Comparison of ENCODE assay signal across 25 cellular contexts in genomic region chr12:19065871-19066270, GRCh38.
A peak's percentile ranks its signal among the peaks of the same experiment; 100 is the strongest.
DNase-seq lines count a peak whose midpoint lies in the region; ATAC-seq and TF ChIP-seq lines count a peak whose summit lies in the region.
"Had no signal": no experiment of that assay in that cellular context is flagged by ENCODE, and none has a peak within 500 bp of the region (broad histone marks: within the 10 kb centered on the region; RNA-seq: fewer than 3 reads in every experiment).

No MANE protein-coding gene starts in this region.

- no peak overlapping the region for H2BK15ac ChIP-seq in neuronal stem cell (ENCODE audit: low read length)

- no peak overlapping the region for H4K91ac ChIP-seq in neuronal stem cell (ENCODE audit: low read depth, low read length, poor library complexity)

- H2AFZ ChIP-seq in neuronal stem cell (ENCODE audit: low read length): peak overlapping the region; percentile 27

- H3K27me3 ChIP-seq in body of pancreas: no peaks in the 10 kb centered on the region
- H3K27me3 ChIP-seq in right lobe of liver: no peaks in the 10 kb centered on the region
- no peaks in the 10 kb centered on the region for H3K27me3 ChIP-seq in neuronal stem cell (ENCODE audit: control insufficient read depth in 3 of 3, insufficient read depth in 3 of 3, low read depth in 1 of 3, low read length in 3 of 3)
- no peaks in the 10 kb centered on the region for H3K27me3 ChIP-seq in uterus
- H3K27me3 ChIP-seq in naive thymus-derived CD4-positive, alpha-beta T cell (ENCODE audit: control insufficient read depth in 2 of 2, insufficient read depth in 2 of 2, low read length in 2 of 2): no peaks in the 10 kb centered on the region
- H3K27me3 ChIP-seq: BLaER1 had no signal

- WGBS in body of pancreas, 2 donors: 32 to 52% methylated on average over 1 of the region's 1 CpG
- WGBS in right lobe of liver (ENCODE audit: insufficient coverage, low coverage, low lambda C conversion rate, missing lambda C conversion rate): 22% methylated on average over 1 of the region's 1 CpG
- WGBS in neuronal stem cell (ENCODE audit: extremely low coverage in 2 of 2, insufficient read length in 2 of 2, insufficient replicate concordance in 1 of 2), 2 donors: no CpG with 5 or more reads among the region's 1 CpG

- H3K4me3 Mint-ChIP-seq in Calu3 (ENCODE audit: low read depth, unreplicated experiment): peak overlapping the region; percentile 60
- no peak overlapping the region for H3K4me3 Mint-ChIP-seq in naive thymus-derived CD4-positive, alpha-beta T cell
- H3K4me3 Mint-ChIP-seq: CD4-positive, CD25-positive, alpha-beta regulatory T cell; IgD-negative memory B cell had no signal

- H3K27ac Mint-ChIP-seq in Calu3 (ENCODE audit: unreplicated experiment): peak overlapping the region; percentile 93
- no peak overlapping the region for H3K27ac Mint-ChIP-seq in naive thymus-derived CD4-positive, alpha-beta T cell
- H3K27ac Mint-ChIP-seq: CD4-positive, CD25-positive, alpha-beta regulatory T cell; IgD-negative memory B cell had no signal

- H4K8ac ChIP-seq in neuronal stem cell (ENCODE audit: low read depth, low read length): no peak overlapping the region

- ATAC-seq in body of pancreas: peak; percentile 36
- peak in 3 of 4 donors; percentile 9 to 28 (median 11) for ATAC-seq in right lobe of liver
- no peak for ATAC-seq in naive thymus-derived CD4-positive, alpha-beta T cell
- ATAC-seq: Panc1 had no signal

- no peak overlapping the region for H2AK5ac ChIP-seq in neuronal stem cell (ENCODE audit: low read depth, low read length)

- TF ChIP-seq POLR2A in body of pancreas (IDR thresholded peaks at IDR 0.05): no peak
- TF ChIP-seq POLR2A in right lobe of liver (IDR thresholded peaks at IDR 0.05): no peak
- TF ChIP-seq POLR2A in uterus (IDR thresholded peaks at IDR 0.05): no peak

- BruUV-seq in Calu3 (replicated peaks; lab: Mats Ljungman, UMichigan): no TSS peak

- POLR2A ChIA-PET in naive thymus-derived CD4-positive, alpha-beta T cell (lab: Charles Lee): no interaction called here

- peaks cover 36% of the 10 kb centered on the region for H3K4me1 Mint-ChIP-seq in Calu3 (ENCODE audit: low read depth, unreplicated experiment)
- no peaks in the 10 kb centered on the region for H3K4me1 Mint-ChIP-seq in naive thymus-derived CD4-positive, alpha-beta T cell
- H3K4me1 Mint-ChIP-seq: CD4-positive, CD25-positive, alpha-beta regulatory T cell; IgD-negative memory B cell had no signal

- DNase-seq in Calu3: no peak
- DNase-seq in body of pancreas: no peak
- no peak for DNase-seq in right lobe of liver
- DNase-seq in neuronal stem cell (ENCODE audit: low spot score): no peak
- no peak for DNase-seq in uterus
- no peak for DNase-seq in naive thymus-derived CD4-positive, alpha-beta T cell
- DNase-seq in NCI-H1417 (lab: John Stamatoyannopoulos, UW): no peak
- DNase-seq: CD4-positive, CD25-positive, alpha-beta regulatory T cell; DMS53; HCEC 1CT; NCI-H1048; NCI-H1417 treated with DMSO at 0.1 percent for 48 hours; NCI-H1694 treated with DMSO at 0.1 percent for 48 hours; NCI-H2081; NCI-H2171 treated with DMSO at 0.1 percent for 48 hours; NCI-H446; NCI-H524 treated with DMSO at 0.1 percent for 48 hours; NCI-H774; NK-92 treated with Interleukin-12 subunit alpha and Interleukin-12 subunit beta, amount 100 ng/mL, for 24 hours; SHP77 had no signal

- no peaks in the 10 kb centered on the region for H3K79me1 ChIP-seq in neuronal stem cell (ENCODE audit: low read depth, low read length)

- H3K36me3 ChIP-seq in body of pancreas (replicated peaks in 1 of 2; ENCODE audit: insufficient read depth in 1 of 2, low read depth in 2 of 2): no peaks in the 10 kb centered on the region
- H3K36me3 ChIP-seq in right lobe of liver: no peaks in the 10 kb centered on the region
- no peaks in the 10 kb centered on the region for H3K36me3 ChIP-seq in neuronal stem cell (replicated peaks in 1 of 2; ENCODE audit: control insufficient read depth in 2 of 2, insufficient read depth in 2 of 2, low read length in 2 of 2)
- no peaks in the 10 kb centered on the region for H3K36me3 ChIP-seq in uterus
- no peaks in the 10 kb centered on the region for H3K36me3 ChIP-seq in naive thymus-derived CD4-positive, alpha-beta T cell (ENCODE audit: control insufficient read depth in 2 of 3, insufficient read depth in 3 of 3, low read length in 3 of 3)
- H3K36me3 ChIP-seq: BLaER1 had no signal

- no peak overlapping the region for H3K9ac ChIP-seq in neuronal stem cell (ENCODE audit: low read depth, low read length, poor library complexity)
- H3K9ac ChIP-seq: BLaER1, KMS-11 had no signal

- H3K9me3 Mint-ChIP-seq in Calu3 (ENCODE audit: low read depth, unreplicated experiment): no peaks in the 10 kb centered on the region
- H3K9me3 Mint-ChIP-seq in naive thymus-derived CD4-positive, alpha-beta T cell: peaks cover 0 to 4% (median 0%) of the 10 kb centered on the region in 11 donors

- H3K27ac ChIP-seq in body of pancreas (peak overlapping the region in 2 of 4 donors; percentile 28 to 58), right lobe of liver (peak overlapping the region in 2 of 3 donors; percentile 59 to 69), neuronal stem cell (replicated peaks; ENCODE audit: low read length) (peak overlapping the region; percentile 74), uterus (no peak overlapping the region)
- H3K27ac ChIP-seq in naive thymus-derived CD4-positive, alpha-beta T cell (ENCODE audit: low read depth, low read length): no peak overlapping the region
- H3K27ac ChIP-seq: BLaER1, KMS-11, RWPE1 had no signal

- H2BK5ac ChIP-seq in neuronal stem cell (ENCODE audit: low read length): no peak overlapping the region

- H3K4me1 ChIP-seq in body of pancreas (peaks cover 36% of the 10 kb centered on the region), right lobe of liver (peaks cover 0 to 26% (median 8%) of the 10 kb centered on the region in 4 donors), neuronal stem cell (ENCODE audit: control insufficient read depth in 2 of 2, insufficient read depth in 1 of 2, low read depth in 1 of 2, low read length in 2 of 2) (peaks cover 4 to 7% of the 10 kb centered on the region in 2 donors), uterus (no peaks in the 10 kb centered on the region)
- no peaks in the 10 kb centered on the region for H3K4me1 ChIP-seq in naive thymus-derived CD4-positive, alpha-beta T cell (ENCODE audit: control insufficient read depth in 2 of 2, insufficient read depth in 2 of 2, low read length in 2 of 2)
- H3K4me1 ChIP-seq: BLaER1 had no signal

- H3K36me3 Mint-ChIP-seq in Calu3 (ENCODE audit: insufficient read depth, unreplicated experiment): no peaks in the 10 kb centered on the region
- no peaks in the 10 kb centered on the region for H3K36me3 Mint-ChIP-seq in naive thymus-derived CD4-positive, alpha-beta T cell
- H3K36me3 Mint-ChIP-seq: CD4-positive, CD25-positive, alpha-beta regulatory T cell had no signal

- no peak overlapping the region for H2BK120ac ChIP-seq in neuronal stem cell (ENCODE audit: low read depth, low read length)

- H3K9me3 ChIP-seq in body of pancreas: no peaks in the 10 kb centered on the region
- peaks cover 0 to 3% (median 0%) of the 10 kb centered on the region in 4 donors for H3K9me3 ChIP-seq in right lobe of liver
- H3K9me3 ChIP-seq in neuronal stem cell (replicated peaks in 1 of 2; ENCODE audit: control insufficient read depth in 2 of 2, insufficient read depth in 1 of 2, low read depth in 1 of 2, low read length in 2 of 2): peaks cover 0 to 3% of the 10 kb centered on the region in 2 donors
- H3K9me3 ChIP-seq in uterus: no peaks in the 10 kb centered on the region
- no peaks in the 10 kb centered on the region for H3K9me3 ChIP-seq in naive thymus-derived CD4-positive, alpha-beta T cell (ENCODE audit: control insufficient read depth in 2 of 3, low read length in 3 of 3)
- H3K9me3 ChIP-seq: BLaER1 had no signal

- H3K27me3 Mint-ChIP-seq in Calu3 (ENCODE audit: unreplicated experiment): no peaks in the 10 kb centered on the region
- H3K27me3 Mint-ChIP-seq in naive thymus-derived CD4-positive, alpha-beta T cell: peaks cover 0 to 8% (median 0%) of the 10 kb centered on the region in 5 donors
- H3K27me3 Mint-ChIP-seq: CD4-positive, CD25-positive, alpha-beta regulatory T cell had no signal

- no peak overlapping the region for H3K14ac ChIP-seq in neuronal stem cell (ENCODE audit: low read length)

- no peak for TF ChIP-seq CTCF in Calu3 (IDR thresholded peaks at IDR 0.05; ENCODE audit: unreplicated experiment)
- no peak for TF ChIP-seq CTCF in body of pancreas (IDR thresholded peaks at IDR 0.05)
- TF ChIP-seq CTCF in right lobe of liver (IDR thresholded peaks at IDR 0.05): no peak
- TF ChIP-seq CTCF in uterus (IDR thresholded peaks at IDR 0.05): no peak

- no peak overlapping the region for H3K4me2 ChIP-seq in neuronal stem cell (ENCODE audit: insufficient read depth, low read length, poor library complexity, severe bottlenecking)
- H3K4me2 ChIP-seq: BLaER1, KMS-11 had no signal

- intact Hi-C loops in Calu3 (cut with micrococcal nuclease; ENCODE audit: unreplicated experiment) (loop anchor here (1.0 to 5.0 kb wide), 4 partner anchors 31 to 204 kb away; no protein-coding TSS in a partner anchor), body of pancreas (cut with DNase I) (no loop called here), right lobe of liver (cut with DNase I) (no loop called here), uterus (cut with DNase I; ENCODE audit: low total_unique reads) (no loop called here)
- intact Hi-C loops in naive thymus-derived CD4-positive, alpha-beta T cell (cut with micrococcal nuclease): no loop called here

- no peak overlapping the region for H3K4ac ChIP-seq in neuronal stem cell (ENCODE audit: low read length)

- H3K23ac ChIP-seq in neuronal stem cell (ENCODE audit: low read depth, low read length, poor library complexity): no peak overlapping the region

- no peak overlapping the region for H2BK12ac ChIP-seq in neuronal stem cell (ENCODE audit: low read length)

- CTCF ChIA-PET in Calu3 (lab: Charles Lee): interaction anchor here (1.1 to 2.2 kb wide), 2 partner anchors 31 to 201 kb away, joined by 3 to 25 read pairs; no protein-coding TSS in a partner anchor
- CTCF ChIA-PET in naive thymus-derived CD4-positive, alpha-beta T cell (lab: Charles Lee): interaction anchor here (0.8 kb wide), 1 partner anchor 33 kb away, joined by 4 read pairs; no protein-coding TSS in a partner anchor

- no peak overlapping the region for H3K18ac ChIP-seq in neuronal stem cell (ENCODE audit: low read length)

- H3K4me3 ChIP-seq in body of pancreas (no peak overlapping the region), right lobe of liver (no peak overlapping the region), neuronal stem cell (ENCODE audit: low read length in 2 of 2) (no peak overlapping the region), uterus (no peak overlapping the region)
- no peak overlapping the region for H3K4me3 ChIP-seq in naive thymus-derived CD4-positive, alpha-beta T cell (ENCODE audit: low read length)
- H3K4me3 ChIP-seq: BLaER1 had no signal

Comparison
In these comparisons a context has a peak if more than half of its experiments do, and no peak if none do; other contexts are left out.
1. H3K27ac ChIP-seq: peak in right lobe of liver (2 of 3) and neuronal stem cell (single experiment); none in uterus (0 of 2) and naive thymus-derived CD4-positive, alpha-beta T cell (single experiment).